ENCODE assay signal across 22 cellular contexts in the genomic region with DNA sequence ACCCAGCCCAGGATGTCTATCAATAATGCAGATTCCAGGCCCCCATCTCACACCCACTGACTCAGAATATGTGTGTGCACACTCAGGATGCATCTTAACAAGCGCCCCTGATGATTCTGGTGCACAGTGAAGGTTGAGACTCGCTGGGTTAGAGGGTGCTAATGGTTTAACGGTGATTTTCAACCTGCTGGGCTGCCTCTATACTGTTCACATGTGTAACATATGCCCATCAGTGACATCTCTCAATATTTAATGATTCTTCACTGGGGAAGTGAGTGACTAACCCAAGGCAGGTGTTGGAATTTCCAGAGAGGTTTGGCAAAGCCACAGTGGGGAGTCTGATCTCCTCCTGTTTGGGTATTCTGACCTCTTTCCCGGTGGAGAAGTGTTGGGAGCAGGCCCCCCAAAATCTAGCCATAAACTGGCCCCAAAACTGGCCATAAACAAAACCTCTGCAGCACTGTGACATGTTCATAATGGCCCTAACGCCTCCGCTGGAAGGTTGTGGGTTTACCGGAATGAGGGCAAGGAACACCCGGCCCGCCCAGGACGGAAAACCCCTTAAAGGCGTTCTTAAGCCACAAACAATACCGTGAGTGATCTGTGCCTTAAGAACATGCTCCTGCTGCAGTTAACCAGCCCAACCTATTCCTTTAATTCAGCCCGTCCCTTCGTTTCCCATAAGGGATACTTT. TPM values are rescaled to one million over a fixed set of nuclear protein-coding genes. Genes with fewer than 3 reads are reported as not detected.
A peak's percentile ranks its signal among the peaks of the same experiment; 100 is the strongest.
DNase-seq lines count a peak whose midpoint lies in the region; ATAC-seq, FAIRE-seq and TF ChIP-seq lines count a peak whose summit lies in the region.
"Had no signal": no experiment of that assay in that cellular context is flagged by ENCODE, and none has a peak within 500 bp of the region (broad histone marks: within the 10 kb centered on the region; RNA-seq: fewer than 3 reads in every experiment).

No MANE protein-coding gene starts in this region.

- H3K9me3 ChIP-seq in T-helper 17 cell (ENCODE audit: control insufficient read depth, low read length, poor library complexity, severe bottlenecking) = no peaks in the 10 kb centered on the region
- H3K9me3 ChIP-seq: SK-N-SH had no signal

- peak overlapping the region; percentile 84 for H3K27ac Mint-ChIP-seq in activated CD4-positive, alpha-beta T cell treated with anti-CD3 and anti-CD28 coated beads, Interleukin-2, amount 10 ng/mL, durations not matched to agents 24 days and 14 days
- H3K27ac Mint-ChIP-seq in activated CD4-positive, alpha-beta T cell treated with anti-CD3 and anti-CD28 coated beads, Interleukin-2, amount 10 ng/mL, durations not matched to agents 7 days and 5 days = no peak overlapping the region
- H3K27ac Mint-ChIP-seq in T-helper 17 cell = peak overlapping the region; percentile 57
- H3K27ac Mint-ChIP-seq: dendritic cell treated with granulocyte-macrophage colony-stimulating factor and Interleukin-4, amounts not matched to agents 40 ng/mL and 50 ng/mL, for 4 days; stimulated activated naive B cell treated with anti-CD40 and anti-IgM and Interleukin-4, amounts not matched to agents 10 μg/mL and 1 μg/mL and 100 μg/mL, for 72 hours had no signal

- intact Hi-C loops in activated CD4-positive, alpha-beta T cell treated with anti-CD3 and anti-CD28 coated beads, Interleukin-2, amount 10 ng/mL, durations not matched to agents 24 days and 14 days (cut with micrococcal nuclease) = no loop called here

- DNase-seq in activated CD4-positive, alpha-beta T cell treated with anti-CD3 and anti-CD28 coated beads, Interleukin-2, amount 10 ng/mL, durations not matched to agents 24 days and 14 days = peak; percentile 81
- no peak for DNase-seq in activated CD4-positive, alpha-beta T cell treated with anti-CD3 and anti-CD28 coated beads, Interleukin-2, amount 10 ng/mL, durations not matched to agents 7 days and 5 days
- DNase-seq in T-helper 17 cell (peak in 1 of 3 donors; percentile 20), astrocyte of the hippocampus (ENCODE audit: low read depth, low spot score) (peak; percentile 31), inferior parietal cortex (ENCODE audit: extremely low spot score) (no peak), GM12891 (ENCODE audit: insufficient read length, low spot score) (no peak), H4 (ENCODE audit: low spot score) (no peak)
- peak; percentile 41 to 59 for DNase-seq in stimulated activated CD4-positive, alpha-beta T cell treated with anti-CD3 and anti-CD28 coated beads, Interleukin-2, amount 100 ng/mL, for 24 hours
- DNase-seq: C1 segment of cervical spinal cord; DMS79; Karpas-422; NCI-H1417; SK-N-SH; stimulated activated naive B cell treated with anti-CD40 and anti-IgM and Interleukin-4, amounts not matched to agents 10 μg/mL and 1 μg/mL and 100 μg/mL, for 72 hours had no signal

- H3K4me1 Mint-ChIP-seq in activated CD4-positive, alpha-beta T cell treated with anti-CD3 and anti-CD28 coated beads, Interleukin-2, amount 10 ng/mL, durations not matched to agents 24 days and 14 days = peaks cover 26% of the 10 kb centered on the region
- H3K4me1 Mint-ChIP-seq in activated CD4-positive, alpha-beta T cell treated with anti-CD3 and anti-CD28 coated beads, Interleukin-2, amount 10 ng/mL, durations not matched to agents 7 days and 5 days = peaks cover 7% of the 10 kb centered on the region
- H3K4me1 Mint-ChIP-seq in T-helper 17 cell = peaks cover 13% of the 10 kb centered on the region

- peaks cover 1% of the 10 kb centered on the region for H3K36me3 Mint-ChIP-seq in activated CD4-positive, alpha-beta T cell treated with anti-CD3 and anti-CD28 coated beads, Interleukin-2, amount 10 ng/mL, durations not matched to agents 24 days and 14 days (ENCODE audit: low read depth)
- no peaks in the 10 kb centered on the region for H3K36me3 Mint-ChIP-seq in activated CD4-positive, alpha-beta T cell treated with anti-CD3 and anti-CD28 coated beads, Interleukin-2, amount 10 ng/mL, durations not matched to agents 7 days and 5 days (ENCODE audit: low read depth)
- peaks cover 2% of the 10 kb centered on the region for H3K36me3 Mint-ChIP-seq in T-helper 17 cell (ENCODE audit: low read depth)
- H3K36me3 Mint-ChIP-seq: stimulated activated naive B cell treated with anti-CD40 and anti-IgM and Interleukin-4, amounts not matched to agents 10 μg/mL and 1 μg/mL and 100 μg/mL, for 72 hours had no signal

- ATAC-seq in T-helper 17 cell = peak; percentile 59
- ATAC-seq: esophagus mucosa; stimulated activated naive B cell treated with anti-CD40 and anti-IgM and Interleukin-4, amounts not matched to agents 10 μg/mL and 1 μg/mL and 100 μg/mL, for 72 hours had no signal

- no peak for TF ChIP-seq POLR2A in GM12891 (IDR thresholded peaks at IDR 0.05; ENCODE audit: low read depth, low read length)

- POLR2A ChIA-PET in activated CD4-positive, alpha-beta T cell treated with anti-CD3 and anti-CD28 coated beads, Interleukin-2, amount 10 ng/mL, durations not matched to agents 7 days and 5 days (lab: Charles Lee) = no interaction called here

- peaks cover 22% of the 10 kb centered on the region for H3K27me3 Mint-ChIP-seq in activated CD4-positive, alpha-beta T cell treated with anti-CD3 and anti-CD28 coated beads, Interleukin-2, amount 10 ng/mL, durations not matched to agents 24 days and 14 days
- H3K27me3 Mint-ChIP-seq in activated CD4-positive, alpha-beta T cell treated with anti-CD3 and anti-CD28 coated beads, Interleukin-2, amount 10 ng/mL, durations not matched to agents 7 days and 5 days = peaks cover 29% of the 10 kb centered on the region
- peaks cover 48% of the 10 kb centered on the region for H3K27me3 Mint-ChIP-seq in T-helper 17 cell

- peak overlapping the region; percentile 59 for H3K4me3 Mint-ChIP-seq in activated CD4-positive, alpha-beta T cell treated with anti-CD3 and anti-CD28 coated beads, Interleukin-2, amount 10 ng/mL, durations not matched to agents 24 days and 14 days
- no peak overlapping the region for H3K4me3 Mint-ChIP-seq in activated CD4-positive, alpha-beta T cell treated with anti-CD3 and anti-CD28 coated beads, Interleukin-2, amount 10 ng/mL, durations not matched to agents 7 days and 5 days
- peak overlapping the region; percentile 78 for H3K4me3 Mint-ChIP-seq in T-helper 17 cell
- H3K4me3 Mint-ChIP-seq: dendritic cell treated with granulocyte-macrophage colony-stimulating factor and Interleukin-4, amounts not matched to agents 40 ng/mL and 50 ng/mL, for 4 days; stimulated activated naive B cell treated with anti-CD40 and anti-IgM and Interleukin-4, amounts not matched to agents 10 μg/mL and 1 μg/mL and 100 μg/mL, for 72 hours had no signal

- H3K9me3 Mint-ChIP-seq in activated CD4-positive, alpha-beta T cell treated with anti-CD3 and anti-CD28 coated beads, Interleukin-2, amount 10 ng/mL, durations not matched to agents 24 days and 14 days = no peaks in the 10 kb centered on the region
- no peaks in the 10 kb centered on the region for H3K9me3 Mint-ChIP-seq in activated CD4-positive, alpha-beta T cell treated with anti-CD3 and anti-CD28 coated beads, Interleukin-2, amount 10 ng/mL, durations not matched to agents 7 days and 5 days
- H3K9me3 Mint-ChIP-seq: dendritic cell treated with granulocyte-macrophage colony-stimulating factor and Interleukin-4, amounts not matched to agents 40 ng/mL and 50 ng/mL, for 4 days; stimulated activated naive B cell treated with anti-CD40 and anti-IgM and Interleukin-4, amounts not matched to agents 10 μg/mL and 1 μg/mL and 100 μg/mL, for 72 hours had no signal

- no peak for FAIRE-seq in GM12891 (lab: Jason Lieb, UNC)
- FAIRE-seq: A204.1, astrocyte, islet of Langerhans had no signal

- CTCF ChIA-PET in activated CD4-positive, alpha-beta T cell treated with anti-CD3 and anti-CD28 coated beads, Interleukin-2, amount 10 ng/mL, durations not matched to agents 7 days and 5 days (lab: Charles Lee) = no interaction called here

TF ChIP-seq in GM12891, 5 proteins besides CTCF, POLR2A, EP300 and RAD21:
- TF ChIP-seq TAF1 (IDR thresholded peaks at IDR 0.05; ENCODE audit: low read depth, low read length) (no peak), POU2F2 (IDR thresholded peaks at IDR 0.05; ENCODE audit: low read depth, low read length) (no peak), PAX5 (IDR thresholded peaks at IDR 0.05; ENCODE audit: insufficient read depth, low read length, severe bottlenecking) (no peak), SPI1 (IDR thresholded peaks at IDR 0.05; ENCODE audit: low read depth, low read length) (no peak), POLR2AphosphoS5 (IDR thresholded peaks at IDR 0.05; ENCODE audit: low read depth, low read length) (no peak)

RNA-seq across cellular contexts. Expression of a gene that starts 4.1 kb away (rescaled TPM):
- total RNA-seq in activated CD4-positive, alpha-beta T cell treated with anti-CD3 and anti-CD28 coated beads, Interleukin-2, amount 10 ng/mL, durations not matched to agents 24 days and 14 days = 0.98 and 1.0 TPM in 2 replicates
- not detected for total RNA-seq in activated CD4-positive, alpha-beta T cell treated with anti-CD3 and anti-CD28 coated beads, Interleukin-2, amount 10 ng/mL, durations not matched to agents 7 days and 5 days
- total RNA-seq in T-helper 17 cell = under 1 TPM; 0.18 to 0.40 TPM
- 0.13 TPM for polyA plus RNA-seq in GM12891 (2012; ENCODE audit: low read depth, missing spikeins)
- total RNA-seq in H4 (2014; rRNA removed; shearing (Covaris generic)) = not detected in 2 replicates

RNA-seq across cellular contexts. Expression of a gene that starts 48.2 kb away (rescaled TPM):
- total RNA-seq in activated CD4-positive, alpha-beta T cell treated with anti-CD3 and anti-CD28 coated beads, Interleukin-2, amount 10 ng/mL, durations not matched to agents 24 days and 14 days = not detected in 2 replicates
- not detected for total RNA-seq in activated CD4-positive, alpha-beta T cell treated with anti-CD3 and anti-CD28 coated beads, Interleukin-2, amount 10 ng/mL, durations not matched to agents 7 days and 5 days
- not detected for total RNA-seq in T-helper 17 cell
- polyA plus RNA-seq in GM12891 (2012; ENCODE audit: low read depth, missing spikeins) = not detected
- not detected in 2 replicates for total RNA-seq in H4 (2014; rRNA removed; shearing (Covaris generic))
- total RNA-seq: astrocyte, esophagus mucosa, NCI-H460, renal cortical epithelial cell, ureter had no signal
- polyA plus RNA-seq: SK-N-SH had no signal

Comparison
In these comparisons a context has a peak if more than half of its experiments do, and no peak if none do; other contexts are left out.
1. DNase-seq: peak in activated CD4-positive, alpha-beta T cell treated with anti-CD3 and anti-CD28 coated beads, Interleukin-2, amount 10 ng/mL, durations not matched to agents 24 days and 14 days (single experiment), astrocyte of the hippocampus (single experiment) and stimulated activated CD4-positive, alpha-beta T cell treated with anti-CD3 and anti-CD28 coated beads, Interleukin-2, amount 100 ng/mL, for 24 hours (2 of 2); none in activated CD4-positive, alpha-beta T cell treated with anti-CD3 and anti-CD28 coated beads, Interleukin-2, amount 10 ng/mL, durations not matched to agents 7 days and 5 days (single experiment), inferior parietal cortex (single experiment), GM12891 (single experiment) and H4 (single experiment).